ENCODE assay signal across 26 cellular contexts in genomic region chr20:52251827-52252226, GRCh38.
DNase-seq lines count a peak whose midpoint lies in the region; ATAC-seq, FAIRE-seq and TF ChIP-seq lines count a peak whose summit lies in the region.
"Had no signal": no experiment of that assay in that cellular context is flagged by ENCODE, and none has a peak within 500 bp of the region (broad histone marks: within the 10 kb centered on the region; RNA-seq: fewer than 3 reads in every experiment).

No MANE protein-coding gene starts in this region.

- H3K4ac ChIP-seq in mesenchymal stem cell (ENCODE audit: low read depth in 1 of 2, low read length in 2 of 2) = peak overlapping the region in 1 of 2 experiments; percentile 60

- H2BK12ac ChIP-seq in mesenchymal stem cell (ENCODE audit: low read length in 2 of 2) = peak overlapping the region in 1 of 2 experiments; percentile 45

- no peaks in the 10 kb centered on the region for H3K27me3 ChIP-seq in KMS-11 (ENCODE audit: insufficient read depth, low read depth)
- H3K27me3 ChIP-seq in RWPE2 (ENCODE audit: insufficient read depth, poor library complexity, severe bottlenecking) = no peaks in the 10 kb centered on the region
- H3K27me3 ChIP-seq in mesenchymal stem cell (ENCODE audit: control insufficient read depth in 1 of 2, insufficient read depth in 1 of 2, low read length in 2 of 2) = peaks cover 0 to 13% of the 10 kb centered on the region in 2 experiments
- H3K27me3 ChIP-seq in pancreas = no peaks in the 10 kb centered on the region
- no peaks in the 10 kb centered on the region for H3K27me3 ChIP-seq in GM23338 (ENCODE audit: insufficient read depth)
- H3K27me3 ChIP-seq: BE2C, BLaER1 had no signal

- H3K18ac ChIP-seq in mesenchymal stem cell (ENCODE audit: low read depth in 1 of 2, low read length in 2 of 2) = peak overlapping the region in 1 of 2 experiments; percentile 62

- no peak overlapping the region for H3K4me3 Mint-ChIP-seq in GM23338
- H3K4me3 Mint-ChIP-seq: CD14-positive monocyte; CD4-positive, alpha-beta memory T cell; CD4-positive, CD25-positive, alpha-beta regulatory T cell; CD8-positive, alpha-beta memory T cell had no signal

- ATAC-seq in RWPE2 (ENCODE audit: low read depth) = 0 out of 3 replicates have a peak, but pooled peaks have one; percentile 7
- no peak for ATAC-seq in pancreas
- ATAC-seq in GM21619 (IDR thresholded peaks at IDR 0.05; ENCODE audit: unreplicated experiment) = no peak
- no peak for ATAC-seq in GM23338

- H3K27ac ChIP-seq in KMS-11 (no peak overlapping the region), RWPE2 (ENCODE audit: poor library complexity, severe bottlenecking) (no peak overlapping the region), mesenchymal stem cell (ENCODE audit: low read length, poor library complexity, severe bottlenecking) (no peak overlapping the region), pancreas (no peak overlapping the region), GM23338 (ENCODE audit: low read depth) (no peak overlapping the region)
- H3K27ac ChIP-seq: BLaER1 had no signal

- no peaks in the 10 kb centered on the region for H4K20me1 ChIP-seq in KMS-11 (ENCODE audit: insufficient read depth)
- H4K20me1 ChIP-seq in GM23338 (replicated peaks; ENCODE audit: insufficient read depth) = no peaks in the 10 kb centered on the region
- H4K20me1 ChIP-seq: BLaER1 had no signal

- H3K9me3 Mint-ChIP-seq in GM23338 = peaks cover 3% of the 10 kb centered on the region; the same call in 2 of the 3 replicates

- no peak overlapping the region for H2BK15ac ChIP-seq in mesenchymal stem cell (ENCODE audit: low read depth, poor library complexity, severe bottlenecking)

- no peak overlapping the region for H3K14ac ChIP-seq in mesenchymal stem cell (ENCODE audit: low read length in 2 of 2)

- no peak overlapping the region for H3K9ac ChIP-seq in KMS-11
- H3K9ac ChIP-seq in mesenchymal stem cell (ENCODE audit: low read length) = no peak overlapping the region
- H3K9ac ChIP-seq: BLaER1 had no signal

- no peaks in the 10 kb centered on the region for H3K27me3 Mint-ChIP-seq in GM23338 (ENCODE audit: insufficient read depth, low read depth, poor library complexity)

- TF ChIP-seq CTCF in KMS-11 (conservative IDR thresholded peaks at IDR 0.05; ENCODE audit: low read depth, low read length) (no peak), RWPE2 (IDR thresholded peaks at IDR 0.05; ENCODE audit: poor library complexity, severe bottlenecking) (no peak), pancreas (IDR thresholded peaks at IDR 0.05) (no peak), GM23338 (conservative IDR thresholded peaks at IDR 0.05; ENCODE audit: low read depth in 2 of 2) (no peak)

- H2AFZ ChIP-seq in KMS-11 (ENCODE audit: low read depth) = peak overlapping the region; percentile 16; the same call in 1 of the 2 replicates
- no peak overlapping the region for H2AFZ ChIP-seq in mesenchymal stem cell (ENCODE audit: low read depth, low read length)
- no peak overlapping the region for H2AFZ ChIP-seq in GM23338

- H3K27ac Mint-ChIP-seq in GM23338 = no peak overlapping the region
- H3K27ac Mint-ChIP-seq: CD14-positive monocyte; CD4-positive, CD25-positive, alpha-beta regulatory T cell; CD8-positive, alpha-beta memory T cell had no signal

- H2AK5ac ChIP-seq in mesenchymal stem cell (ENCODE audit: low read length, severe bottlenecking) = no peak overlapping the region

- intact Hi-C loops in pancreas (cut with DNase I) = no loop called here

- peak overlapping the region; percentile 75 for H4K8ac ChIP-seq in mesenchymal stem cell (ENCODE audit: low read length)

- peak overlapping the region; percentile 80 for H4K91ac ChIP-seq in mesenchymal stem cell (ENCODE audit: low read length)

- peaks cover 28% of the 10 kb centered on the region for H3K4me1 ChIP-seq in KMS-11 (ENCODE audit: low read depth, poor library complexity, severe bottlenecking)
- no peaks in the 10 kb centered on the region for H3K4me1 ChIP-seq in RWPE2 (ENCODE audit: insufficient read depth, poor library complexity, severe bottlenecking)
- H3K4me1 ChIP-seq in mesenchymal stem cell (ENCODE audit: control insufficient read depth, insufficient read depth, low read depth, low read length) = no peaks in the 10 kb centered on the region
- H3K4me1 ChIP-seq in pancreas = no peaks in the 10 kb centered on the region
- no peaks in the 10 kb centered on the region for H3K4me1 ChIP-seq in GM23338 (ENCODE audit: insufficient read depth)
- H3K4me1 ChIP-seq: BE2C, BLaER1, Caco-2 had no signal

- 91% methylated on average over 2 of the region's 2 CpGs for WGBS in mesenchymal stem cell
- 83 to 93% methylated on average over 2 of the region's 2 CpGs for WGBS in pancreas, 2 donors

- no peaks in the 10 kb centered on the region for H3K9me3 ChIP-seq in RWPE2 (ENCODE audit: severe bottlenecking)
- peaks cover 14% of the 10 kb centered on the region for H3K9me3 ChIP-seq in mesenchymal stem cell (ENCODE audit: control insufficient read depth, low read length)
- H3K9me3 ChIP-seq in pancreas = no peaks in the 10 kb centered on the region
- H3K9me3 ChIP-seq: Caco-2 had no signal

- H3K79me1 ChIP-seq in mesenchymal stem cell (replicated peaks; ENCODE audit: low read length, poor library complexity, severe bottlenecking) = no peaks in the 10 kb centered on the region

- no peak overlapping the region for H2BK5ac ChIP-seq in mesenchymal stem cell (ENCODE audit: low read depth, low read length, poor library complexity, severe bottlenecking)

- 0 out of 3 replicates have a peak, but pooled peaks cover 3% of the 10 kb centered on the region for H3K36me3 Mint-ChIP-seq in GM23338 (ENCODE audit: low read depth)
- H3K36me3 Mint-ChIP-seq: CD14-positive monocyte; CD4-positive, alpha-beta memory T cell; CD4-positive, CD25-positive, alpha-beta regulatory T cell; CD8-positive, alpha-beta memory T cell had no signal

- H3K4me1 Mint-ChIP-seq in GM23338 = no peaks in the 10 kb centered on the region
- H3K4me1 Mint-ChIP-seq: CD14-positive monocyte; CD4-positive, alpha-beta memory T cell; CD4-positive, CD25-positive, alpha-beta regulatory T cell; CD8-positive, alpha-beta memory T cell had no signal

- H2BK120ac ChIP-seq in mesenchymal stem cell (ENCODE audit: low read depth, low read length) = no peak overlapping the region

- peak; percentile 26 for FAIRE-seq in HTR-8/SVneo (lab: Jason Lieb, UNC)
- no peak for FAIRE-seq in pancreas (lab: Jason Lieb, UNC)
- FAIRE-seq: A204.1, D721Med, G401.6, GM12891, GM19239 had no signal

- peak overlapping the region in 1 of 2 experiments; percentile 77 for H3K23ac ChIP-seq in mesenchymal stem cell (ENCODE audit: low read length in 2 of 2)

- H3K36me3 ChIP-seq in KMS-11 (ENCODE audit: insufficient read depth) = no peaks in the 10 kb centered on the region
- H3K36me3 ChIP-seq in RWPE2 (ENCODE audit: low read depth) = no peaks in the 10 kb centered on the region
- H3K36me3 ChIP-seq in mesenchymal stem cell (ENCODE audit: control insufficient read depth in 1 of 2, insufficient read depth in 2 of 2, low read depth in 1 of 2, low read length in 2 of 2) = no peaks in the 10 kb centered on the region
- H3K36me3 ChIP-seq in pancreas = no peaks in the 10 kb centered on the region
- H3K36me3 ChIP-seq in GM23338 (ENCODE audit: insufficient read depth) = no peaks in the 10 kb centered on the region; the same call in 1 of the 2 replicates
- H3K36me3 ChIP-seq: BE2C, BLaER1 had no signal

- H3K79me2 ChIP-seq in KMS-11 (ENCODE audit: insufficient read depth, low read depth) = no peaks in the 10 kb centered on the region
- H3K79me2 ChIP-seq in GM23338 (replicated peaks; ENCODE audit: insufficient read depth) = no peaks in the 10 kb centered on the region

- H3F3A ChIP-seq in GM23338 (replicated peaks; ENCODE audit: low read depth) = no peaks in the 10 kb centered on the region

- H3K9me2 ChIP-seq in GM23338 (ENCODE audit: insufficient read depth) = no peaks in the 10 kb centered on the region

- H3K4me2 ChIP-seq in KMS-11 (peak overlapping the region; percentile 81; the same call in 1 of the 2 replicates), mesenchymal stem cell (ENCODE audit: low read length, poor library complexity, severe bottlenecking) (no peak overlapping the region), GM23338 (no peak overlapping the region)
- H3K4me2 ChIP-seq: BLaER1 had no signal

- DNase-seq in HTR-8/SVneo (ENCODE audit: insufficient read length, low spot score) (no peak), RWPE2 (ENCODE audit: low spot score) (no peak), mesenchymal stem cell (no peak), pancreas (no peak), GM23338 (ENCODE audit: low spot score) (no peak), iPS-NIHi7 (ENCODE audit: extremely low spot score) (no peak)
- DNase-seq: 8988T; ACHN; BE2C; C1 segment of cervical spinal cord; Caco-2; Calu3; CD4-positive, alpha-beta memory T cell; CD4-positive, CD25-positive, alpha-beta regulatory T cell; CD8-positive, alpha-beta memory T cell; DMS79 treated with DMSO at 0.1 percent for 48 hours; GF-D8 had no signal

- H3K4me3 ChIP-seq in KMS-11 (IDR thresholded peaks at IDR 0.05; ENCODE audit: insufficient read depth, low read depth, low read length) = no peak overlapping the region
- no peak overlapping the region for H3K4me3 ChIP-seq in RWPE2 (ENCODE audit: severe bottlenecking)
- no peak overlapping the region for H3K4me3 ChIP-seq in mesenchymal stem cell (ENCODE audit: insufficient read depth in 1 of 2, low read depth in 1 of 2, low read length in 2 of 2)
- no peak overlapping the region for H3K4me3 ChIP-seq in pancreas
- H3K4me3 ChIP-seq in GM23338 = no peak overlapping the region
- H3K4me3 ChIP-seq: BLaER1 had no signal
